9 cellular contexts compared by ENCODE assay signal in genomic region chr1:66300280-66300973, GRCh38.
DNase-seq lines count a peak whose midpoint lies in the region; ATAC-seq and TF ChIP-seq lines count a peak whose summit lies in the region.
"Had no signal": no experiment of that assay in that cellular context is flagged by ENCODE, and none has a peak within 500 bp of the region (broad histone marks: within the 10 kb centered on the region; RNA-seq: fewer than 3 reads in every experiment).

No MANE protein-coding gene starts in this region.

- no peak overlapping the region for H3K4me3 ChIP-seq in left ventricle myocardium inferior
- H3K4me3 ChIP-seq: HAP-1 had no signal

- H3K9me3 Mint-ChIP-seq in activated CD8-positive, alpha-beta T cell treated with anti-CD3 and anti-CD28 coated beads, Interleukin-2, amount 10 ng/mL, durations not matched to agents 7 days and 5 days (ENCODE audit: insufficient read depth): no peaks in the 10 kb centered on the region
- no peaks in the 10 kb centered on the region for H3K9me3 Mint-ChIP-seq in stimulated activated effector memory CD8-positive, alpha-beta T cell treated with anti-CD3 and anti-CD28 coated beads, Interleukin-12 subunit alpha, Interleukin-12 subunit beta, amount 100 ng/mL, for 72 hours

- CTCF ChIA-PET in activated CD8-positive, alpha-beta T cell treated with anti-CD3 and anti-CD28 coated beads, Interleukin-2, amount 10 ng/mL, durations not matched to agents 7 days and 5 days (lab: Charles Lee): interaction anchor here (0.9 to 7.1 kb wide), 11 partner anchors 9 to 145 kb away, joined by 3 to 33 read pairs (median 11); no protein-coding TSS in a partner anchor

- peak overlapping the region; percentile 59 for H3K27ac ChIP-seq in left ventricle myocardium inferior (replicated peaks)

- H3K27me3 ChIP-seq in left ventricle myocardium inferior (ENCODE audit: low read depth): no peaks in the 10 kb centered on the region

- in situ Hi-C loops in ACHN (cut with HindIII; ENCODE audit: low pct_ligation_motif_present, low pct_unique_long_range_greater_than_20kb, low sequenced_read_pairs): no loop called here

- no peaks in the 10 kb centered on the region for H3K36me3 ChIP-seq in left ventricle myocardium inferior
- H3K36me3 ChIP-seq: HAP-1 had no signal

- no peak for TF ChIP-seq CTCF in left ventricle myocardium inferior (IDR thresholded peaks at IDR 0.05; ENCODE audit: borderline replicate concordance)

- no peaks in the 10 kb centered on the region for H3K9me3 ChIP-seq in left ventricle myocardium inferior (replicated peaks)
- H3K9me3 ChIP-seq: HAP-1 had no signal

- no peaks in the 10 kb centered on the region for H3K27me3 Mint-ChIP-seq in activated CD8-positive, alpha-beta T cell treated with anti-CD3 and anti-CD28 coated beads, Interleukin-2, amount 10 ng/mL, durations not matched to agents 7 days and 5 days (ENCODE audit: low read depth)

- ATAC-seq in HG03460 (IDR thresholded peaks at IDR 0.05; ENCODE audit: unreplicated experiment): peak; percentile 3
- ATAC-seq in activated CD8-positive, alpha-beta T cell treated with anti-CD3 and anti-CD28 coated beads, Interleukin-2, amount 10 ng/mL, durations not matched to agents 7 days and 5 days: no peak
- ATAC-seq in stimulated activated effector memory CD8-positive, alpha-beta T cell treated with anti-CD3 and anti-CD28 coated beads, Interleukin-12 subunit alpha, Interleukin-12 subunit beta, amount 100 ng/mL, for 72 hours: no peak
- no peak for ATAC-seq in GM18519 (IDR thresholded peaks at IDR 0.05; ENCODE audit: low FRiP score, unreplicated experiment)

- peaks cover 37% of the 10 kb centered on the region for H3K4me1 ChIP-seq in left ventricle myocardium inferior
- H3K4me1 ChIP-seq: HAP-1 had no signal

- intact Hi-C loops in left ventricle myocardium inferior (cut with micrococcal nuclease): no loop called here

- H3K4me3 Mint-ChIP-seq in activated CD8-positive, alpha-beta T cell treated with anti-CD3 and anti-CD28 coated beads, Interleukin-2, amount 10 ng/mL, durations not matched to agents 7 days and 5 days: peak overlapping the region; percentile 77
- peak overlapping the region; percentile 64 for H3K4me3 Mint-ChIP-seq in stimulated activated effector memory CD8-positive, alpha-beta T cell treated with anti-CD3 and anti-CD28 coated beads, Interleukin-12 subunit alpha, Interleukin-12 subunit beta, amount 100 ng/mL, for 72 hours

- POLR2A ChIA-PET in activated CD8-positive, alpha-beta T cell treated with anti-CD3 and anti-CD28 coated beads, Interleukin-2, amount 10 ng/mL, durations not matched to agents 7 days and 5 days (lab: Charles Lee): interaction anchor here (1.1 to 2.4 kb wide), 6 partner anchors 18 to 35 kb away, joined by 4 to 9 read pairs (median 5); no protein-coding TSS in a partner anchor

- peaks cover 3% of the 10 kb centered on the region for H3K36me3 Mint-ChIP-seq in activated CD8-positive, alpha-beta T cell treated with anti-CD3 and anti-CD28 coated beads, Interleukin-2, amount 10 ng/mL, durations not matched to agents 7 days and 5 days (ENCODE audit: low read depth)
- H3K36me3 Mint-ChIP-seq in stimulated activated effector memory CD8-positive, alpha-beta T cell treated with anti-CD3 and anti-CD28 coated beads, Interleukin-12 subunit alpha, Interleukin-12 subunit beta, amount 100 ng/mL, for 72 hours: no peaks in the 10 kb centered on the region

- peak overlapping the region; percentile 88 for H3K27ac Mint-ChIP-seq in activated CD8-positive, alpha-beta T cell treated with anti-CD3 and anti-CD28 coated beads, Interleukin-2, amount 10 ng/mL, durations not matched to agents 7 days and 5 days
- peak overlapping the region; percentile 92 for H3K27ac Mint-ChIP-seq in stimulated activated effector memory CD8-positive, alpha-beta T cell treated with anti-CD3 and anti-CD28 coated beads, Interleukin-12 subunit alpha, Interleukin-12 subunit beta, amount 100 ng/mL, for 72 hours

- H3K4me1 Mint-ChIP-seq in activated CD8-positive, alpha-beta T cell treated with anti-CD3 and anti-CD28 coated beads, Interleukin-2, amount 10 ng/mL, durations not matched to agents 7 days and 5 days (ENCODE audit: low read depth): peaks cover 41% of the 10 kb centered on the region
- H3K4me1 Mint-ChIP-seq in stimulated activated effector memory CD8-positive, alpha-beta T cell treated with anti-CD3 and anti-CD28 coated beads, Interleukin-12 subunit alpha, Interleukin-12 subunit beta, amount 100 ng/mL, for 72 hours: peaks cover 32% of the 10 kb centered on the region

- no peak for DNase-seq in activated CD8-positive, alpha-beta T cell treated with anti-CD3 and anti-CD28 coated beads, Interleukin-2, amount 10 ng/mL, durations not matched to agents 7 days and 5 days
- DNase-seq in left ventricle myocardium inferior (no peak), ACHN (no peak), DMS153 (lab: John Stamatoyannopoulos, UW) (no peak)
- no peak for DNase-seq in stimulated activated effector memory CD8-positive, alpha-beta T cell treated with anti-CD3 and anti-CD28 coated beads, Interleukin-12 subunit alpha, Interleukin-12 subunit beta, amount 100 ng/mL, for 72 hours (ENCODE audit: low spot score in 2 of 2)
- DNase-seq: cerebellar nuclear complex had no signal
